ENCODE assay signal across 8 cellular contexts in the genomic region with DNA sequence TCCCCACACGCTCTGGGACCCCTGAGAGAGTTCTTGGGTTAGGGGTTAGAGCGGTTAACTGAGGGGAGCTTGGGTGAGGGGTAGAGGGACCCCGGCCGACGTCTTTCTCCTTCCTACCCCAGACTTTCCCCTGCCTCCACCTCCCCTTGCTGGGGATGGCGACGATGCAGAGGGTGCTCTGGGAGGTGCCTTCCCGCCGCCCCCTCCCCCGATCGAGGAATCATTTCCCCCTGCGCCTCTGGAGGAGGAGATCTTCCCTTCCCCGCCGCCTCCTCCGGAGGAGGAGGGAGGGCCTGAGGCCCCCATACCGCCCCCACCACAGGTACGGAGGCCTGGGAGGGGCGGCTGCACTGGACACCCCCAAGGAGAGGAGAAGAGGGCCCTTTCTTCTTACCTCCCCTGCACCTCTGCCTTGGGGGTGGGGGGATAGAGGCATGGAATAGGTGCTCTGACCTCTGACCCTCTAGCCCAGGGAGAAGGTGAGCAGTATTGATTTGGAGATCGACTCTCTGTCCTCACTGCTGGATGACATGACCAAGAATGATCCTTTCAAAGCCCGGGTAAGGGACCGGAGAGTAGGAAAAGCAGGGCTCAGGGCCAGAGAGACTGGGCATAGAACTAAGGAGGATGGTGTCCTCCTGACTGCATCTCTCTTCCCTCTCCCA. TPM values are rescaled to one million over a fixed set of nuclear protein-coding genes. Genes with fewer than 3 reads are reported as not detected.
DNase-seq lines count a peak whose midpoint lies in the region; ATAC-seq, FAIRE-seq and TF ChIP-seq lines count a peak whose summit lies in the region.

No MANE protein-coding gene starts in this region.

- intact Hi-C loops in left colon (cut with DNase I, micrococcal nuclease), result no loop called here

- peak overlapping the region; percentile 83 for H3K4me3 Mint-ChIP-seq in neural progenitor cell

- TF ChIP-seq POLR2A in H1 (IDR thresholded peaks at IDR 0.05; ENCODE audit: control extremely low read depth in 1 of 2, low read depth in 2 of 2, low read length in 2 of 2), result 0 out of 3 replicates have a peak, but pooled peaks of 1 of the 2 experiments have one; percentile 16

- peaks cover 9% of the 10 kb centered on the region for H3K27me3 Mint-ChIP-seq in neural progenitor cell (ENCODE audit: insufficient read depth, low read depth)

- peaks cover 2% of the 10 kb centered on the region for H3K9me3 Mint-ChIP-seq in neural progenitor cell

- H2BK15ac ChIP-seq in H1 (ENCODE audit: low read length), result no peak overlapping the region

- H3K4me1 Mint-ChIP-seq in neural progenitor cell, result peaks cover 23% of the 10 kb centered on the region

- no peak overlapping the region for H2AFZ ChIP-seq in OCI-LY1 (ENCODE audit: low read length)
- no peak overlapping the region for H2AFZ ChIP-seq in H1 (ENCODE audit: low read length)
- H2AFZ ChIP-seq in neural progenitor cell (replicated peaks), result no peak overlapping the region

- TF ChIP-seq EP300 in H1 (IDR thresholded peaks at IDR 0.05; ENCODE audit: borderline replicate concordance in 1 of 2, low read depth in 2 of 2, low read length in 2 of 2), result no peak

- peak overlapping the region; percentile 91 for H3K4ac ChIP-seq in H1 (replicated peaks; ENCODE audit: insufficient read length, low read depth, low read length)

- no peak overlapping the region for H2AK5ac ChIP-seq in H1 (ENCODE audit: low read depth, low read length)

- 32% methylated on average over 8 of the region's 21 CpGs; no CpG with 5 or more reads in 1 of the 2 experiments for WGBS in H1 (ENCODE audit: extremely low coverage in 1 of 2, insufficient coverage in 1 of 2, insufficient read length in 1 of 2, insufficient replicate concordance in 2 of 2, low coverage in 1 of 2, low lambda C conversion rate in 2 of 2, missing lambda C conversion rate in 1 of 2), 2 experiments

- POLR2A ChIA-PET in H1 (lab: Charles Lee; ENCODE audit: partially characterized antibody), result interaction anchor here (0.5 to 19.0 kb wide), 6 partner anchors 15 to 1982 kb away, joined by 3 to 518 read pairs (median 8); a partner anchor contains a TSS

- no peak for TF ChIP-seq RAD21 in H1 (IDR thresholded peaks at IDR 0.05 in 1 of 2, conservative IDR thresholded peaks at IDR 0.05 in 1 of 2; ENCODE audit: low read depth in 2 of 2, low read length in 2 of 2)

- H3K27ac Mint-ChIP-seq in neural progenitor cell, result no peak overlapping the region

- no peak overlapping the region for H2BK20ac ChIP-seq in H1 (ENCODE audit: low read length)

- H3K4me1 ChIP-seq in BLaER1, result peaks cover 72% of the 10 kb centered on the region
- H3K4me1 ChIP-seq in OCI-LY1 (ENCODE audit: insufficient read depth, low read length, severe bottlenecking), result peaks cover 4% of the 10 kb centered on the region
- peaks cover 5 to 22% (median 6%) of the 10 kb centered on the region in 4 experiments for H3K4me1 ChIP-seq in H1 (replicated peaks in 1 of 4; ENCODE audit: control insufficient read depth in 3 of 4, insufficient read depth in 4 of 4, low read length in 3 of 4)
- peaks cover 20% of the 10 kb centered on the region for H3K4me1 ChIP-seq in neural progenitor cell

- peak overlapping the region; percentile 80; the same call in 1 of the 2 replicates for H3K27ac ChIP-seq in BLaER1
- H3K27ac ChIP-seq in OCI-LY1 (ENCODE audit: low read depth, low read length, poor library complexity, severe bottlenecking), result no peak overlapping the region
- H3K27ac ChIP-seq in H1 (ENCODE audit: low read depth, low read length), result peak overlapping the region; percentile 75; the same call in 1 of the 2 replicates
- no peak overlapping the region for H3K27ac ChIP-seq in neural progenitor cell

- H3K4me3 ChIP-seq in BLaER1, result peak overlapping the region; percentile 93
- peak overlapping the region; percentile 91 for H3K4me3 ChIP-seq in OCI-LY1 (ENCODE audit: low read depth, low read length, poor library complexity, severe bottlenecking)
- H3K4me3 ChIP-seq in H1 (ENCODE audit: extremely low read depth in 1 of 4, insufficient read depth in 2 of 4, low read depth in 3 of 4, low read length in 4 of 4), result peak overlapping the region; percentile 76 to 100 (median 88)
- H3K4me3 ChIP-seq in neural progenitor cell, result peak overlapping the region; percentile 88

- H3K9me2 ChIP-seq in OCI-LY1 (ENCODE audit: low read depth, low read length), result no peaks in the 10 kb centered on the region

- no peak overlapping the region for H2BK120ac ChIP-seq in H1 (replicated peaks; ENCODE audit: low read depth, low read length)

- peak overlapping the region; percentile 25 for H4K91ac ChIP-seq in H1 (replicated peaks; ENCODE audit: insufficient read length, low read length)

- H3K27me3 ChIP-seq in BLaER1, result no peaks in the 10 kb centered on the region
- H3K27me3 ChIP-seq in OCI-LY1 (ENCODE audit: insufficient read depth, low read length), result 0 out of 2 replicates have a peak, but pooled peaks cover 4% of the 10 kb centered on the region
- no peaks in the 10 kb centered on the region for H3K27me3 ChIP-seq in H1 (replicated peaks in 1 of 4; ENCODE audit: control insufficient read depth in 3 of 4, extremely low read depth in 1 of 4, insufficient read depth in 3 of 4, low read length in 3 of 4)
- no peaks in the 10 kb centered on the region for H3K27me3 ChIP-seq in neural progenitor cell

- H3K56ac ChIP-seq in H1 (replicated peaks; ENCODE audit: insufficient read length, low read depth, low read length), result peak overlapping the region; percentile 48

- H4K20me1 ChIP-seq in BLaER1 (peaks cover 39% of the 10 kb centered on the region), OCI-LY1 (ENCODE audit: insufficient read depth, low read length) (no peaks in the 10 kb centered on the region), H1 (replicated peaks in 1 of 2; ENCODE audit: control insufficient read depth in 1 of 2, insufficient read depth in 2 of 2, low read length in 2 of 2) (peaks cover 24 to 36% of the 10 kb centered on the region in 2 experiments), neural progenitor cell (ENCODE audit: low read depth) (peaks cover 45% of the 10 kb centered on the region)

- H3K79me2 ChIP-seq in OCI-LY1 (ENCODE audit: insufficient read depth, low read length), result no peaks in the 10 kb centered on the region
- peaks cover 3 to 55% of the 10 kb centered on the region in 2 experiments; a peak in 3 of 4 replicates for H3K79me2 ChIP-seq in H1 (ENCODE audit: control insufficient read depth in 1 of 2, insufficient read depth in 2 of 2, low read length in 2 of 2)
- H3K79me2 ChIP-seq in neural progenitor cell (ENCODE audit: low read depth), result peaks cover 45% of the 10 kb centered on the region

- no peaks in the 10 kb centered on the region for H3K36me3 ChIP-seq in BLaER1
- no peaks in the 10 kb centered on the region for H3K36me3 ChIP-seq in OCI-LY1 (ENCODE audit: insufficient read depth, low read length)
- peaks cover 5 to 31% (median 12%) of the 10 kb centered on the region in 4 experiments; a peak in 7 of 8 replicates for H3K36me3 ChIP-seq in H1 (ENCODE audit: control insufficient read depth in 2 of 4, insufficient read depth in 4 of 4, low read length in 3 of 4)
- H3K36me3 ChIP-seq in neural progenitor cell, result no peaks in the 10 kb centered on the region

- H3K14ac ChIP-seq in H1 (ENCODE audit: insufficient read length), result no peak overlapping the region

- H3F3A ChIP-seq in OCI-LY1 (ENCODE audit: insufficient read depth, low read length) (no peaks in the 10 kb centered on the region), neural progenitor cell (ENCODE audit: low read depth) (peaks cover 14% of the 10 kb centered on the region)

- no peak for FAIRE-seq in H1 (lab: Jason Lieb, UNC)

- 0 out of 2 replicates have a peak overlapping the region, but pooled peaks have one; percentile 13 for H2BK5ac ChIP-seq in H1 (ENCODE audit: low read depth, low read length)

- H3K9ac ChIP-seq in BLaER1, result peak overlapping the region; percentile 86
- no peak overlapping the region; the same call in 1 of the 2 replicates for H3K9ac ChIP-seq in OCI-LY1 (ENCODE audit: low read length)
- H3K9ac ChIP-seq in H1 (replicated peaks in 1 of 4; ENCODE audit: extremely low read depth in 1 of 4, low read depth in 3 of 4, low read length in 3 of 4), result peak overlapping the region; percentile 31 to 93 (median 80)
- H3K9ac ChIP-seq in neural progenitor cell, result peak overlapping the region; percentile 87

- no peak for TF ChIP-seq CTCF in OCI-LY1 (IDR thresholded peaks at IDR 0.05; ENCODE audit: low read length)
- TF ChIP-seq CTCF in H1 (IDR thresholded peaks at IDR 0.05; ENCODE audit: control extremely low read depth in 1 of 3, insufficient read depth in 1 of 3, low read depth in 1 of 3, low read length in 3 of 3), result no peak
- no peak for TF ChIP-seq CTCF in neural progenitor cell (IDR thresholded peaks at IDR 0.05)

- DNase-seq in H1 (ENCODE audit: low read depth in 1 of 2, low spot score in 2 of 2), result no peak
- no peak for DNase-seq in neural progenitor cell (ENCODE audit: low spot score)
- DNase-seq in activated gamma-delta T cell (lab: John Stamatoyannopoulos, UW), result no peak
- no peak for DNase-seq in left colon
- DNase-seq in amygdala (lab: John Stamatoyannopoulos, UW), result no peak
- no peak for DNase-seq in AG08396 (ENCODE audit: low spot score)

- H3K9me3 ChIP-seq in BLaER1 (no peaks in the 10 kb centered on the region), OCI-LY1 (ENCODE audit: low read length) (no peaks in the 10 kb centered on the region), H1 (ENCODE audit: insufficient read depth in 2 of 2, low read depth in 1 of 2, low read length in 1 of 2) (no peaks in the 10 kb centered on the region), neural progenitor cell (ENCODE audit: low read depth) (no peaks in the 10 kb centered on the region)

- no peak overlapping the region for H3K23ac ChIP-seq in H1 (ENCODE audit: insufficient read length)

- peaks cover 8% of the 10 kb centered on the region; the same call in 1 of the 2 replicates for H3K23me2 ChIP-seq in H1 (ENCODE audit: low read depth, low read length)

- peaks cover 26% of the 10 kb centered on the region for H3K79me1 ChIP-seq in H1 (ENCODE audit: low read depth, low read length)

- peak overlapping the region; percentile 99 for H3K4me2 ChIP-seq in BLaER1
- peak overlapping the region; percentile 98; the same call in 1 of the 2 replicates for H3K4me2 ChIP-seq in OCI-LY1 (ENCODE audit: low read length)
- H3K4me2 ChIP-seq in H1 (ENCODE audit: insufficient read depth in 1 of 2, low read depth in 2 of 2, low read length in 2 of 2), result peak overlapping the region; percentile 69 to 93
- peak overlapping the region; percentile 95 for H3K4me2 ChIP-seq in neural progenitor cell

- H2BK12ac ChIP-seq in H1 (ENCODE audit: low read depth, low read length), result peak overlapping the region; percentile 23; the same call in 1 of the 2 replicates

- CTCF ChIA-PET in H1 (lab: Charles Lee; ENCODE audit: partially characterized antibody), result interaction anchor here (0.7 to 17.5 kb wide), 2 partner anchors 17 to 26 kb away, joined by 3 to 359 read pairs; a partner anchor contains a TSS

- no peak for ATAC-seq in left colon

- no peaks in the 10 kb centered on the region for H3K36me3 Mint-ChIP-seq in neural progenitor cell

- H4K8ac ChIP-seq in H1 (ENCODE audit: extremely low read depth, insufficient read depth, low read length), result peak overlapping the region; percentile 66; the same call in 1 of the 2 replicates

- no peak overlapping the region for H4K5ac ChIP-seq in H1 (ENCODE audit: insufficient read length, low read depth, low read length)

- H3K18ac ChIP-seq in H1 (ENCODE audit: extremely low read depth, low read length), result no peak overlapping the region; the same call in 1 of the 2 replicates

RNA-seq across cellular contexts. Expression of a gene that starts 1.1 kb away (rescaled TPM):
- 159 and 174 TPM in 2 replicates for total RNA-seq in H1 (2021; fragmentation: NEBNext Ultra II Directional; extraction: Animal tissue kit (Norgen Biotek cat#: 25700))
- polyA plus RNA-seq in H1 (2011; rRNA removed), result 40.6 and 77.9 TPM in 2 replicates
- 25.7 TPM for polyA plus RNA-seq in H1 (2011; cell fraction: cytosol; rRNA removed)
- polyA plus RNA-seq in H1 (2011; cell fraction: nucleus; rRNA removed), result 107 TPM
- polyA plus RNA-seq in H1 (2012, experiment 1 of 2), result 138 to 177 TPM (median 171 TPM) in 4 replicates
- 172 TPM for polyA plus RNA-seq in H1 (2012, experiment 2 of 2)
- 166 TPM for polyA plus RNA-seq in H1 (2013, experiment 1 of 2)
- 163 TPM for polyA plus RNA-seq in H1 (2013, experiment 2 of 2)
- polyA minus RNA-seq in H1 (2011; rRNA and poly(A)+ RNA removed), result 21.5 and 32.9 TPM in 2 replicates
- polyA minus RNA-seq in H1 (2011; cell fraction: cytosol; rRNA and poly(A)+ RNA removed), result 70.7 TPM
- polyA minus RNA-seq in H1 (2011; cell fraction: nucleus; rRNA and poly(A)+ RNA removed), result 64.8 TPM
- total RNA-seq in neural progenitor cell (ENCODE audit: low replicate concordance), result 5.2 and 21.5 TPM in 2 replicates
- total RNA-seq in left colon, result 10 to 100 TPM; 70.1 to 84.4 TPM

RNA-seq across cellular contexts. Expression of a gene that starts 19.7 kb away (rescaled TPM):
- total RNA-seq in H1 (2021; fragmentation: NEBNext Ultra II Directional; extraction: Animal tissue kit (Norgen Biotek cat#: 25700)), result 35.5 and 38.2 TPM in 2 replicates
- polyA plus RNA-seq in H1 (2011; rRNA removed), result 23.1 and 28.8 TPM in 2 replicates
- polyA plus RNA-seq in H1 (2011; cell fraction: cytosol; rRNA removed), result 27.9 TPM
- polyA plus RNA-seq in H1 (2011; cell fraction: nucleus; rRNA removed), result 37.7 TPM
- 22.4 to 28.3 TPM (median 26.2 TPM) in 4 replicates for polyA plus RNA-seq in H1 (2012, experiment 1 of 2)
- polyA plus RNA-seq in H1 (2012, experiment 2 of 2), result 25.4 TPM
- 11.6 TPM for polyA plus RNA-seq in H1 (2013, experiment 1 of 2)
- 12.8 TPM for polyA plus RNA-seq in H1 (2013, experiment 2 of 2)
- polyA minus RNA-seq in H1 (2011; rRNA and poly(A)+ RNA removed), result 51.2 and 57.7 TPM in 2 replicates
- polyA minus RNA-seq in H1 (2011; cell fraction: cytosol; rRNA and poly(A)+ RNA removed), result 20.8 TPM
- polyA minus RNA-seq in H1 (2011; cell fraction: nucleus; rRNA and poly(A)+ RNA removed), result 25.5 TPM
- total RNA-seq in neural progenitor cell (ENCODE audit: low replicate concordance) (20.1 and 46.5 TPM in 2 replicates), left colon (1 to 10 TPM in 1 of 2 donors, under 1 TPM in 1; 0.27 to 3.4 TPM)

RNA-seq across cellular contexts. Expression of a gene that starts 26.4 kb away (rescaled TPM):
- total RNA-seq in H1 (2021; fragmentation: NEBNext Ultra II Directional; extraction: Animal tissue kit (Norgen Biotek cat#: 25700)), result 133 and 139 TPM in 2 replicates
- 86.5 and 113 TPM in 2 replicates for polyA plus RNA-seq in H1 (2011; rRNA removed)
- polyA plus RNA-seq in H1 (2011; cell fraction: cytosol; rRNA removed), result 103 TPM
- polyA plus RNA-seq in H1 (2011; cell fraction: nucleus; rRNA removed), result 324 TPM
- 107 to 123 TPM (median 120 TPM) in 4 replicates for polyA plus RNA-seq in H1 (2012, experiment 1 of 2)
- polyA plus RNA-seq in H1 (2012, experiment 2 of 2), result 106 TPM
- 176 TPM for polyA plus RNA-seq in H1 (2013, experiment 1 of 2)
- 162 TPM for polyA plus RNA-seq in H1 (2013, experiment 2 of 2)
- polyA minus RNA-seq in H1 (2011; rRNA and poly(A)+ RNA removed), result 185 and 189 TPM in 2 replicates
- 79.6 TPM for polyA minus RNA-seq in H1 (2011; cell fraction: cytosol; rRNA and poly(A)+ RNA removed)
- polyA minus RNA-seq in H1 (2011; cell fraction: nucleus; rRNA and poly(A)+ RNA removed), result 128 TPM
- total RNA-seq in neural progenitor cell (ENCODE audit: low replicate concordance), result 4.1 and 6.0 TPM in 2 replicates
- total RNA-seq in left colon, result 10 to 100 TPM; 18.2 to 25.1 TPM

Comparison
In these comparisons a context has a peak if more than half of its experiments do, and no peak if none do; other contexts are left out.
1. H3K27ac ChIP-seq: peak in BLaER1 (single experiment) and H1 (single experiment); none in OCI-LY1 (single experiment) and neural progenitor cell (single experiment).
2. Peak in every context shown above with its lines, with median percentiles within 50 percentile points of each other: H3K4me2 ChIP-seq and H3K4me3 ChIP-seq.